ENCODE assay signal across 28 cellular contexts in genomic region chr9:25936031-25936430, GRCh38.
"Had no signal": no experiment of that assay in that cellular context is flagged by ENCODE, and none has a peak within 500 bp of the region (broad histone marks: within the 10 kb centered on the region; RNA-seq: fewer than 3 reads in every experiment).

No MANE protein-coding gene starts in this region.

- H3K4me1 ChIP-seq: gastrocnemius medialis, prostate gland, right atrium auricular region, spleen, testis, tibial nerve, upper lobe of left lung had no signal

- H3K27me3 Mint-ChIP-seq: memory B cell; naive B cell; natural killer cell treated with Interleukin-12 subunit alpha and Interleukin-12 subunit beta and Interleukin-15 and Interleukin-18, amount 100 ng/mL, for 72 hours; stimulated activated memory B cell treated with anti-CD40 and anti-IgM and Interleukin-4, amounts not matched to agents 10 μg/mL and 1 μg/mL and 100 μg/mL, for 72 hours had no signal

- H3K4me3 ChIP-seq: dorsolateral prefrontal cortex, gastrocnemius medialis, hepatocyte, lung, mucosa of descending colon, prostate gland, right atrium auricular region, sigmoid colon, spleen, testis, tibial nerve, upper lobe of left lung had no signal

- H3K27me3 ChIP-seq: dorsolateral prefrontal cortex, gastrocnemius medialis, hepatocyte, neutrophil, right atrium auricular region, sigmoid colon, spleen, testis, tibial nerve, upper lobe of left lung had no signal

- H3K36me3 Mint-ChIP-seq: memory B cell; mesothelial cell of epicardium; naive B cell; stimulated activated memory B cell treated with anti-CD40 and anti-IgM and Interleukin-4, amounts not matched to agents 10 μg/mL and 1 μg/mL and 100 μg/mL, for 72 hours had no signal

- H3K9me3 ChIP-seq: gastrocnemius medialis, neutrophil, prostate gland, right atrium auricular region, testis, tibial nerve, upper lobe of left lung had no signal

- H2AFZ ChIP-seq: hepatocyte had no signal

- DNase-seq: cortex of kidney; dorsolateral prefrontal cortex; effector CD4-positive, alpha-beta T cell; foreskin fibroblast; gastrocnemius medialis; head of caudate nucleus; kidney; mucosa of descending colon; naive B cell; sigmoid colon; spleen; stimulated activated CD4-positive, alpha-beta T cell treated with anti-CD3 and anti-CD28 coated beads, Interleukin-4, amount 100 ng/mL, for 4 hours; stimulated activated naive CD8-positive, alpha-beta T cell treated with anti-CD3 and anti-CD28 coated beads, Interleukin-15, Interleukin-2, amounts not matched to agents 100 U/mL and 50 U/mL, for 24 hours; substantia nigra; testis; upper lobe of left lung had no signal

- H3K4me2 ChIP-seq: hepatocyte had no signal

- H3K79me2 ChIP-seq: hepatocyte had no signal

- H3K4me1 Mint-ChIP-seq: memory B cell; mesothelial cell of epicardium; naive B cell; neural crest cell; stimulated activated memory B cell treated with anti-CD40 and anti-IgM and Interleukin-4, amounts not matched to agents 10 μg/mL and 1 μg/mL and 100 μg/mL, for 72 hours had no signal

- ATAC-seq: gastrocnemius medialis; left lobe of liver; mucosa of descending colon; natural killer cell treated with Interleukin-12 subunit alpha and Interleukin-12 subunit beta and Interleukin-15 and Interleukin-18, amount 100 ng/mL, for 72 hours; stimulated activated memory B cell treated with anti-CD40 and anti-IgM and Interleukin-4, amounts not matched to agents 10 μg/mL and 1 μg/mL and 100 μg/mL, for 72 hours; stimulated activated naive CD8-positive, alpha-beta T cell treated with anti-CD3 and anti-CD28 coated beads, Interleukin-15, Interleukin-2, amounts not matched to agents 100 U/mL and 50 U/mL, for 24 hours had no signal

- H3K4me3 Mint-ChIP-seq: memory B cell; mesothelial cell of epicardium; naive B cell; natural killer cell treated with Interleukin-12 subunit alpha and Interleukin-12 subunit beta and Interleukin-15 and Interleukin-18, amount 100 ng/mL, for 72 hours; neural crest cell; stimulated activated memory B cell treated with anti-CD40 and anti-IgM and Interleukin-4, amounts not matched to agents 10 μg/mL and 1 μg/mL and 100 μg/mL, for 72 hours had no signal

- H3K27ac ChIP-seq: dorsolateral prefrontal cortex, gastrocnemius medialis, hepatocyte, neutrophil, prostate gland, right atrium auricular region, sigmoid colon, spleen, testis, tibial nerve, upper lobe of left lung had no signal

- H3K36me3 ChIP-seq: gastrocnemius medialis, neutrophil, prostate gland, right atrium auricular region, sigmoid colon, spleen, tibial nerve, upper lobe of left lung had no signal

- H3K27ac Mint-ChIP-seq: memory B cell; mesothelial cell of epicardium; natural killer cell treated with Interleukin-12 subunit alpha and Interleukin-12 subunit beta and Interleukin-15 and Interleukin-18, amount 100 ng/mL, for 72 hours; stimulated activated memory B cell treated with anti-CD40 and anti-IgM and Interleukin-4, amounts not matched to agents 10 μg/mL and 1 μg/mL and 100 μg/mL, for 72 hours had no signal
